In genomic region chr16:68939921-68940320, GRCh38 we compare ENCODE assay signal across 17 cellular contexts.
DNase-seq lines count a peak whose midpoint lies in the region; ATAC-seq and TF ChIP-seq lines count a peak whose summit lies in the region.
"Had no signal": no experiment of that assay in that cellular context is flagged by ENCODE, and none has a peak within 500 bp of the region (broad histone marks: within the 10 kb centered on the region; RNA-seq: fewer than 3 reads in every experiment).

No MANE protein-coding gene starts in this region.

- H3K9me3 ChIP-seq in HEK293 (ENCODE audit: control insufficient read depth, insufficient read depth, low read depth, low read length) = no peaks in the 10 kb centered on the region; the same call in 1 of the 2 replicates

- no peaks in the 10 kb centered on the region for H3K27me3 Mint-ChIP-seq in activated naive CD8-positive, alpha-beta T cell treated with anti-CD3 and anti-CD28 coated beads, Interleukin-2, amount 10 ng/mL, durations not matched to agents 7 days and 5 days
- no peaks in the 10 kb centered on the region for H3K27me3 Mint-ChIP-seq in activated naive CD8-positive, alpha-beta T cell treated with anti-CD3 and anti-CD28 coated beads, Interleukin-2, amount 50 U/mL, for 24 hours
- H3K27me3 Mint-ChIP-seq in memory B cell = no peaks in the 10 kb centered on the region
- H3K27me3 Mint-ChIP-seq in progenitor cell of endocrine pancreas = no peaks in the 10 kb centered on the region
- H3K27me3 Mint-ChIP-seq: CD8-positive, alpha-beta memory T cell had no signal

- peaks cover 8% of the 10 kb centered on the region for H3K9me3 Mint-ChIP-seq in activated naive CD8-positive, alpha-beta T cell treated with anti-CD3 and anti-CD28 coated beads, Interleukin-2, amount 10 ng/mL, durations not matched to agents 7 days and 5 days
- H3K9me3 Mint-ChIP-seq in activated naive CD8-positive, alpha-beta T cell treated with anti-CD3 and anti-CD28 coated beads, Interleukin-2, amount 50 U/mL, for 24 hours = peaks cover 10% of the 10 kb centered on the region
- H3K9me3 Mint-ChIP-seq in memory B cell = no peaks in the 10 kb centered on the region
- peaks cover 8% of the 10 kb centered on the region for H3K9me3 Mint-ChIP-seq in progenitor cell of endocrine pancreas (ENCODE audit: low read depth)

- no peak overlapping the region for H3K4me3 Mint-ChIP-seq in activated naive CD8-positive, alpha-beta T cell treated with anti-CD3 and anti-CD28 coated beads, Interleukin-2, amount 10 ng/mL, durations not matched to agents 7 days and 5 days
- no peak overlapping the region for H3K4me3 Mint-ChIP-seq in activated naive CD8-positive, alpha-beta T cell treated with anti-CD3 and anti-CD28 coated beads, Interleukin-2, amount 50 U/mL, for 24 hours
- H3K4me3 Mint-ChIP-seq in memory B cell (no peak overlapping the region), progenitor cell of endocrine pancreas (ENCODE audit: low read depth) (no peak overlapping the region)
- H3K4me3 Mint-ChIP-seq: CD8-positive, alpha-beta memory T cell had no signal

- peaks cover 37% of the 10 kb centered on the region for H3K36me3 Mint-ChIP-seq in activated naive CD8-positive, alpha-beta T cell treated with anti-CD3 and anti-CD28 coated beads, Interleukin-2, amount 10 ng/mL, durations not matched to agents 7 days and 5 days
- H3K36me3 Mint-ChIP-seq in activated naive CD8-positive, alpha-beta T cell treated with anti-CD3 and anti-CD28 coated beads, Interleukin-2, amount 50 U/mL, for 24 hours (ENCODE audit: low read depth) = peaks cover 43% of the 10 kb centered on the region
- H3K36me3 Mint-ChIP-seq in memory B cell (peaks cover 30% of the 10 kb centered on the region), progenitor cell of endocrine pancreas (ENCODE audit: insufficient read depth) (peaks cover 13% of the 10 kb centered on the region)

- peaks cover 4% of the 10 kb centered on the region for H3K4me1 Mint-ChIP-seq in activated naive CD8-positive, alpha-beta T cell treated with anti-CD3 and anti-CD28 coated beads, Interleukin-2, amount 10 ng/mL, durations not matched to agents 7 days and 5 days
- no peaks in the 10 kb centered on the region for H3K4me1 Mint-ChIP-seq in activated naive CD8-positive, alpha-beta T cell treated with anti-CD3 and anti-CD28 coated beads, Interleukin-2, amount 50 U/mL, for 24 hours
- H3K4me1 Mint-ChIP-seq in memory B cell (no peaks in the 10 kb centered on the region), progenitor cell of endocrine pancreas (ENCODE audit: low read depth) (no peaks in the 10 kb centered on the region)
- H3K4me1 Mint-ChIP-seq: CD8-positive, alpha-beta memory T cell had no signal

- no peaks in the 10 kb centered on the region for H3K4me1 ChIP-seq in HEK293 (ENCODE audit: control insufficient read depth, insufficient read depth, low read length)

- no peak for DNase-seq in activated naive CD8-positive, alpha-beta T cell treated with anti-CD3 and anti-CD28 coated beads, Interleukin-2, amount 10 ng/mL, durations not matched to agents 7 days and 5 days
- DNase-seq in activated naive CD8-positive, alpha-beta T cell treated with anti-CD3 and anti-CD28 coated beads, Interleukin-2, amount 50 U/mL, for 24 hours = no peak
- DNase-seq in memory B cell (ENCODE audit: low spot score in 2 of 2) (no peak), progenitor cell of endocrine pancreas (ENCODE audit: low spot score, unreplicated experiment) (no peak), NCI-H446 (lab: John Stamatoyannopoulos, UW) (no peak)
- no peak for DNase-seq in stimulated activated CD4-positive, alpha-beta T cell treated with anti-CD3 and anti-CD28 coated beads, Interleukin-12 subunit alpha, Interleukin-12 subunit beta, amount 100 ng/mL, for 4 hours
- DNase-seq: CD8-positive, alpha-beta memory T cell; COR-L47; DMS 273 treated with DMSO at 0.1 percent for 48 hours; DMS53; DND-41; EL; GOT3; H7 had no signal

- ATAC-seq in activated naive CD8-positive, alpha-beta T cell treated with anti-CD3 and anti-CD28 coated beads, Interleukin-2, amount 10 ng/mL, durations not matched to agents 7 days and 5 days (ENCODE audit: low read depth) = no peak
- ATAC-seq in activated naive CD8-positive, alpha-beta T cell treated with anti-CD3 and anti-CD28 coated beads, Interleukin-2, amount 50 U/mL, for 24 hours = no peak
- no peak for ATAC-seq in memory B cell (ENCODE audit: low read depth)
- ATAC-seq in GM21381 (IDR thresholded peaks at IDR 0.05; ENCODE audit: unreplicated experiment) = no peak

- no peak overlapping the region for H3K4me3 ChIP-seq in HEK293 (ENCODE audit: low read depth, low read length)
- H3K4me3 ChIP-seq: BLaER1 treated with 17β-estradiol and CSF1 and Interleukin-3, amounts not matched to agents 10 nM and 100 nM had no signal

- no peak overlapping the region for H3K27ac ChIP-seq in HEK293 (ENCODE audit: extremely low read depth, low read depth, low read length)
- H3K27ac ChIP-seq: BLaER1 treated with 17β-estradiol and CSF1 and Interleukin-3, amounts not matched to agents 10 nM and 100 nM had no signal

- POLR2A ChIA-PET in activated naive CD8-positive, alpha-beta T cell treated with anti-CD3 and anti-CD28 coated beads, Interleukin-2, amount 10 ng/mL, durations not matched to agents 7 days and 5 days (lab: Charles Lee) = no interaction called here
- POLR2A ChIA-PET in HEK293 (lab: Yijun Ruan, JAX) = no interaction called here

- no peak for TF ChIP-seq CTCF in HEK293 (tag by site-specific recombination; IDR thresholded peaks at IDR 0.05)
- TF ChIP-seq CTCF in progenitor cell of endocrine pancreas (IDR thresholded peaks at IDR 0.05; ENCODE audit: unreplicated experiment) = no peak

- no peaks in the 10 kb centered on the region for H3K36me3 ChIP-seq in HEK293 (ENCODE audit: control insufficient read depth in 2 of 2, insufficient read depth in 1 of 2, low read length in 2 of 2)

- H3K27ac Mint-ChIP-seq in activated naive CD8-positive, alpha-beta T cell treated with anti-CD3 and anti-CD28 coated beads, Interleukin-2, amount 10 ng/mL, durations not matched to agents 7 days and 5 days = peak overlapping the region; percentile 30
- no peak overlapping the region for H3K27ac Mint-ChIP-seq in activated naive CD8-positive, alpha-beta T cell treated with anti-CD3 and anti-CD28 coated beads, Interleukin-2, amount 50 U/mL, for 24 hours
- peak overlapping the region; percentile 15 for H3K27ac Mint-ChIP-seq in memory B cell
- peak overlapping the region; percentile 37 for H3K27ac Mint-ChIP-seq in progenitor cell of endocrine pancreas

- CTCF ChIA-PET in HEK293 (lab: Yijun Ruan, JAX) = interaction anchor here (0.6 to 0.8 kb wide), 2 partner anchors 61 to 141 kb away, joined by 3 read pairs; no protein-coding TSS in a partner anchor

TF ChIP-seq in HEK293, 187 proteins besides CTCF, POLR2A, EP300 and RAD21:
- TF ChIP-seq PRDM1 (tag by site-specific recombination; IDR thresholded peaks at IDR 0.05) (peak; percentile 36; the same call in 1 of the 2 replicates), GLI4 (tag by site-specific recombination; IDR thresholded peaks at IDR 0.05) (no peak), ZNF366 (tag by site-specific recombination; conservative IDR thresholded peaks at IDR 0.05) (peak; percentile 80), SCRT1 (tag by site-specific recombination; IDR thresholded peaks at IDR 0.05; ENCODE audit: borderline replicate concordance) (no peak), ZNF404 (tag by site-specific recombination; IDR thresholded peaks at IDR 0.05) (no peak), ZBTB11 (tag by site-specific recombination; conservative IDR thresholded peaks at IDR 0.05; ENCODE audit: low read depth) (0 out of 2 replicates have a peak, but pooled peaks have one; percentile 24), KLF16 (tag by site-specific recombination; IDR thresholded peaks at IDR 0.05) (no peak), ZNF10 (tag by site-specific recombination; IDR thresholded peaks at IDR 0.05) (no peak)
TF ChIP-seq in HEK293: peak in this region for 3.
